8 cellular contexts compared by ENCODE assay signal in genomic region chr17:76791053-76791980, GRCh38. TPM values are rescaled to one million over a fixed set of nuclear protein-coding genes. Genes with fewer than 3 reads are reported as not detected.
DNase-seq lines count a peak whose midpoint lies in the region; ATAC-seq, FAIRE-seq and TF ChIP-seq lines count a peak whose summit lies in the region.

No MANE protein-coding gene starts in this region.

- no peaks in the 10 kb centered on the region for H3K79me2 ChIP-seq in hepatocyte

- H3K27me3 ChIP-seq in hepatocyte (no peaks in the 10 kb centered on the region), prostate gland (replicated peaks; ENCODE audit: insufficient read depth) (no peaks in the 10 kb centered on the region)

- TF ChIP-seq CTCF in hepatocyte (IDR thresholded peaks at IDR 0.05; ENCODE audit: poor library complexity) (no peak), prostate gland (IDR thresholded peaks at IDR 0.05) (no peak)

- peaks cover 8 to 12% of the 10 kb centered on the region in 2 donors for H3K36me3 Mint-ChIP-seq in stimulated activated naive B cell treated with anti-CD40 and anti-IgM and Interleukin-4, amounts not matched to agents 10 μg/mL and 1 μg/mL and 100 μg/mL, for 72 hours

- no peak for FAIRE-seq in GM12892 (lab: Jason Lieb, UNC)

- H3K27ac Mint-ChIP-seq in stimulated activated naive B cell treated with anti-CD40 and anti-IgM and Interleukin-4, amounts not matched to agents 10 μg/mL and 1 μg/mL and 100 μg/mL, for 72 hours = no peak overlapping the region

- ATAC-seq in stimulated activated naive B cell treated with anti-CD40 and anti-IgM and Interleukin-4, amounts not matched to agents 10 μg/mL and 1 μg/mL and 100 μg/mL, for 72 hours (replicated peaks) = peak; percentile 83 to 85

- H4K20me1 ChIP-seq in hepatocyte (ENCODE audit: insufficient read depth, poor library complexity, severe bottlenecking) = no peaks in the 10 kb centered on the region

- H3K9me2 ChIP-seq in hepatocyte (replicated peaks; ENCODE audit: insufficient read depth) = no peaks in the 10 kb centered on the region

- intact Hi-C loops in prostate gland (cut with DNase I) = no loop called here

- peak overlapping the region; percentile 46 to 74 for H3K4me3 Mint-ChIP-seq in stimulated activated naive B cell treated with anti-CD40 and anti-IgM and Interleukin-4, amounts not matched to agents 10 μg/mL and 1 μg/mL and 100 μg/mL, for 72 hours

- no peak overlapping the region for H3K4me3 ChIP-seq in hepatocyte
- no peak overlapping the region for H3K4me3 ChIP-seq in prostate gland

- peak overlapping the region; percentile 39 for H3K4me2 ChIP-seq in hepatocyte

- peaks cover 8 to 17% of the 10 kb centered on the region in 2 donors for H3K4me1 Mint-ChIP-seq in stimulated activated naive B cell treated with anti-CD40 and anti-IgM and Interleukin-4, amounts not matched to agents 10 μg/mL and 1 μg/mL and 100 μg/mL, for 72 hours

- peak; percentile 27 for DNase-seq in GM12892 (ENCODE audit: insufficient read length)
- DNase-seq in NCI-H774 (lab: John Stamatoyannopoulos, UW) = peak; percentile 38
- peak; percentile 8 for DNase-seq in activated T-helper 9 cell treated with anti-CD3 and anti-CD28 coated beads, Interleukin-2, amount 50 U/mL, for 16 hours (ENCODE audit: low read depth)
- DNase-seq in hepatocyte (ENCODE audit: low spot score) = peak; percentile 26
- peak; percentile 3 for DNase-seq in stimulated activated naive B cell treated with anti-CD40 and anti-IgM and Interleukin-4, amounts not matched to agents 10 μg/mL and 1 μg/mL and 100 μg/mL, for 72 hours
- DNase-seq in central memory CD4-positive, alpha-beta T cell = no peak
- DNase-seq in kidney glomerular epithelial cell (lab: John Stamatoyannopoulos, UW) = no peak
- DNase-seq in prostate gland (ENCODE audit: low spot score) = no peak

- H3K36me3 ChIP-seq in hepatocyte (replicated peaks; ENCODE audit: insufficient read depth, low read depth) (no peaks in the 10 kb centered on the region), prostate gland (no peaks in the 10 kb centered on the region)

- peaks cover 17% of the 10 kb centered on the region for H3K4me1 ChIP-seq in hepatocyte (ENCODE audit: insufficient read depth)
- no peaks in the 10 kb centered on the region for H3K4me1 ChIP-seq in prostate gland (replicated peaks)

- H2AFZ ChIP-seq in hepatocyte = no peak overlapping the region

- H3K27ac ChIP-seq in hepatocyte (peak overlapping the region; percentile 5), prostate gland (no peak overlapping the region)

- TF ChIP-seq POLR2A in GM12892 (IDR thresholded peaks at IDR 0.05; ENCODE audit: low read depth, low read length) (no peak), prostate gland (IDR thresholded peaks at IDR 0.05) (no peak)

- no peaks in the 10 kb centered on the region for H3K27me3 Mint-ChIP-seq in stimulated activated naive B cell treated with anti-CD40 and anti-IgM and Interleukin-4, amounts not matched to agents 10 μg/mL and 1 μg/mL and 100 μg/mL, for 72 hours

- H3K9me3 Mint-ChIP-seq in stimulated activated naive B cell treated with anti-CD40 and anti-IgM and Interleukin-4, amounts not matched to agents 10 μg/mL and 1 μg/mL and 100 μg/mL, for 72 hours = peaks cover 0 to 2% of the 10 kb centered on the region in 2 donors

- 47% methylated on average over 11 of the region's 11 CpGs for WGBS in hepatocyte (ENCODE audit: low lambda C conversion rate, missing lambda C conversion rate)
- 27% methylated on average over 11 of the region's 11 CpGs for WGBS in prostate gland

- H3K9me3 ChIP-seq in hepatocyte (ENCODE audit: low read depth) = no peaks in the 10 kb centered on the region
- no peaks in the 10 kb centered on the region for H3K9me3 ChIP-seq in prostate gland

RNA-seq across cellular contexts. Expression of gene MFSD11, which starts 53.4 kb away (rescaled TPM):
- polyA plus RNA-seq in GM12892 (2012; ENCODE audit: missing spikeins) = 10.9 TPM
- total RNA-seq in hepatocyte (59.4 and 66.6 TPM in 2 replicates), prostate gland (10 to 100 TPM; 26.7 to 44.3 TPM)
- 35.4 and 43.5 TPM in 2 replicates for polyA plus RNA-seq in hepatocyte

RNA-seq across cellular contexts. Expression of gene SRSF2, which starts 54.2 kb away (rescaled TPM):
- polyA plus RNA-seq in GM12892 (2012; ENCODE audit: missing spikeins) = 250 TPM
- total RNA-seq in hepatocyte (152 and 157 TPM in 2 replicates), prostate gland (100 to 1,000 TPM; 217 to 316 TPM)
- 152 and 173 TPM in 2 replicates for polyA plus RNA-seq in hepatocyte

Comparison
In these comparisons a context has a peak if more than half of its experiments do, and no peak if none do; other contexts are left out.
1. DNase-seq: peak in GM12892 (single experiment), NCI-H774 (single experiment), activated T-helper 9 cell treated with anti-CD3 and anti-CD28 coated beads, Interleukin-2, amount 50 U/mL, for 16 hours (single experiment), hepatocyte (single experiment) and stimulated activated naive B cell treated with anti-CD40 and anti-IgM and Interleukin-4, amounts not matched to agents 10 μg/mL and 1 μg/mL and 100 μg/mL, for 72 hours (single experiment); none in central memory CD4-positive, alpha-beta T cell (single experiment), kidney glomerular epithelial cell (single experiment) and prostate gland (single experiment).